In genomic region chr4:141333450-141334235, GRCh38 we compare ENCODE assay signal across 7 cellular contexts.
A peak's percentile ranks its signal among the peaks of the same experiment; 100 is the strongest.
DNase-seq lines count a peak whose midpoint lies in the region; ATAC-seq, FAIRE-seq and TF ChIP-seq lines count a peak whose summit lies in the region.
"Not testable (repeated sequence)": the region's sequence is repeated elsewhere in the genome, so short reads cannot be mapped to it uniquely, and the experiment has no call there.

No MANE protein-coding gene starts in this region.

- not testable (repeated sequence) for H3K27me3 ChIP-seq in RWPE2 (ENCODE audit: insufficient read depth, poor library complexity, severe bottlenecking); body of pancreas
- peaks cover 0 to 38% (median 5%) of the 10 kb centered on the region in 7 donors for H3K27me3 ChIP-seq in spleen (replicated peaks in 1 of 7)

- TF ChIP-seq CTCF in RWPE2 (IDR thresholded peaks at IDR 0.05; ENCODE audit: poor library complexity, severe bottlenecking); body of pancreas (IDR thresholded peaks at IDR 0.05); kidney (IDR thresholded peaks at IDR 0.05; ENCODE audit: borderline replicate concordance, extremely low read depth, insufficient read depth); natural killer cell (IDR thresholded peaks at IDR 0.05); spleen (IDR thresholded peaks at IDR 0.05 in 8 of 11, conservative IDR thresholded peaks at IDR 0.05 in 3 of 11): not testable (repeated sequence)

- not testable (repeated sequence) for H3K9me3 ChIP-seq in RWPE2 (ENCODE audit: severe bottlenecking); body of pancreas; kidney (ENCODE audit: control insufficient read depth in 1 of 2, low read length in 2 of 2); spleen

- TF ChIP-seq POLR2A in body of pancreas (IDR thresholded peaks at IDR 0.05); spleen (IDR thresholded peaks at IDR 0.05): not testable (repeated sequence)

- intact Hi-C loops in body of pancreas (cut with DNase I); kidney (cut with DNase I); natural killer cell (cut with micrococcal nuclease); spleen (cut with DNase I; ENCODE audit: low total_unique reads): not testable (repeated sequence)

- peak overlapping the region; percentile 25 for H3K27ac ChIP-seq in RWPE2 (ENCODE audit: poor library complexity, severe bottlenecking)
- peak overlapping the region; percentile 60 to 97 (median 84) for H3K27ac ChIP-seq in body of pancreas
- H3K27ac ChIP-seq in kidney (ENCODE audit: low read depth in 2 of 2, low read length in 2 of 2): peak overlapping the region; percentile 12 to 32
- H3K27ac ChIP-seq in spleen: peak overlapping the region in 3 of 8 donors; percentile 35 to 65 (median 36)

- peaks cover 16 to 55% of the 10 kb centered on the region in 2 donors for H3K27me3 Mint-ChIP-seq in natural killer cell (ENCODE audit: low read depth in 2 of 2)

- DNase-seq in GM04503 (ENCODE audit: low read depth) (peak; percentile 76), body of pancreas (peak; percentile 57 to 78 (median 69)), fibroblast of gingiva (ENCODE audit: low read depth) (peak; percentile 85)
- not testable (repeated sequence) for DNase-seq in RWPE2 (ENCODE audit: low spot score); kidney; natural killer cell; spleen

- H3K9ac ChIP-seq in kidney (ENCODE audit: low read length in 2 of 2): peak overlapping the region; percentile 6 to 41

- H3K27ac Mint-ChIP-seq in natural killer cell: not testable (repeated sequence)

- peak overlapping the region; percentile 66 for H3K4me3 Mint-ChIP-seq in natural killer cell

- H3K4me3 ChIP-seq in RWPE2 (ENCODE audit: severe bottlenecking); body of pancreas: not testable (repeated sequence)
- peak overlapping the region; percentile 56 to 59 for H3K4me3 ChIP-seq in kidney (ENCODE audit: low read length in 2 of 2)
- H3K4me3 ChIP-seq in spleen: peak overlapping the region in 6 of 8 donors; percentile 13 to 58 (median 32)

- WGBS in body of pancreas, 2 donors: 18 to 20% methylated on average over 14 to 25 of the region's 25 CpGs
- WGBS in spleen, 5 donors: 10 to 45% (median 25%) methylated on average over 9 to 25 of the region's 25 CpGs

- not testable (repeated sequence) for H3K9me3 Mint-ChIP-seq in natural killer cell

- not testable (repeated sequence) for H3K36me3 Mint-ChIP-seq in natural killer cell

- H3K36me3 ChIP-seq in RWPE2 (ENCODE audit: low read depth); body of pancreas (replicated peaks in 1 of 2; ENCODE audit: insufficient read depth in 1 of 2, low read depth in 2 of 2); kidney (ENCODE audit: control insufficient read depth in 1 of 2, insufficient read depth in 2 of 2, low read length in 2 of 2); spleen: not testable (repeated sequence)

- ATAC-seq in RWPE2 (ENCODE audit: low read depth): peak; percentile 79
- peak; percentile 75 for ATAC-seq in body of pancreas
- not testable (repeated sequence) for ATAC-seq in natural killer cell

- not testable (repeated sequence) for FAIRE-seq in kidney (lab: Jason Lieb, UNC)

- not testable (repeated sequence) for H3K4me1 Mint-ChIP-seq in natural killer cell

- H3K4me1 ChIP-seq in RWPE2 (ENCODE audit: insufficient read depth, poor library complexity, severe bottlenecking): peaks cover 25% of the 10 kb centered on the region
- H3K4me1 ChIP-seq in body of pancreas: peaks cover 36% of the 10 kb centered on the region
- H3K4me1 ChIP-seq in kidney (ENCODE audit: control insufficient read depth in 1 of 2, insufficient read depth in 1 of 2, low read depth in 1 of 2, low read length in 2 of 2): peaks cover 0 to 16% of the 10 kb centered on the region in 2 donors
- H3K4me1 ChIP-seq in spleen: not testable (repeated sequence)
